1 cellular context compared by ENCODE assay signal in the genomic region with DNA sequence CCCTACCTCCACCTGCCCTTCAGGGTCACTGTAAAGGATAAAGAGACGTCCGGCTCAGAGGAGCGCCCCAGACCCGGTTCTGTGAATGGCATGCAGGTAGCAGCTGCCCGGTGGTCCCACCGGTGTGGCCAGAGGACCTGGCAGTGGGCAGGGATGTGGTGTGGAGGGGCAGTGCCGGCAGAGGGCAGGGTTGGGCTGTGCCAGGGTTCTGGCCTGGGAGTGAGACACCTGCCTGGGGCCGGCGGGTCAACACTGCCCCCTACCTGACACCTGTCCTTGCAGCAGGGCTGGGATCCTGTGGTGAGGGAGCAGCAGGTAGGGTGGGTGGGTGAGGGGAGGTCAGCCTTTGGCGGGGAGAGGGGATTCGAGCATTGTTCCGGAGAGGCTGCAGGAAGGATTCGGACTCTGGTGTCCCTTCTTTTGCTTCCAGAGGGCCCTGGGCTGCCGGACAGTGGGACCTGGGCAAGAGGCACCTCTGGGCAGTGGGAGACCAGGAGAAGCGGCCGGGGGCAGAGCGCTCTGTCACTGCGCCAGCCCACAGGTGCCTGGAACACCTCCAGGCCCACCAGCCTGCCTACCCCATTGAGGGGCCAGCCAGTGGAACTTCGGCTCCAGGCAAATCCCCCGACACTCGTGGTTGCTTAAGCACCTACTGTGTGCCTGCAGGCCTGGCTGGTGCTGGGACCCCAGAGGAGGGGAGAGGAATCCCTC.
A peak's percentile ranks its signal among the peaks of the same experiment; 100 is the strongest.
TF ChIP-seq lines count a peak whose summit lies in the region.

No MANE protein-coding gene starts in this region.

TF ChIP-seq in HepG2, 621 proteins besides CTCF, POLR2A, EP300 and RAD21 (continues in another document):
- TF ChIP-seq, protein P1, sequence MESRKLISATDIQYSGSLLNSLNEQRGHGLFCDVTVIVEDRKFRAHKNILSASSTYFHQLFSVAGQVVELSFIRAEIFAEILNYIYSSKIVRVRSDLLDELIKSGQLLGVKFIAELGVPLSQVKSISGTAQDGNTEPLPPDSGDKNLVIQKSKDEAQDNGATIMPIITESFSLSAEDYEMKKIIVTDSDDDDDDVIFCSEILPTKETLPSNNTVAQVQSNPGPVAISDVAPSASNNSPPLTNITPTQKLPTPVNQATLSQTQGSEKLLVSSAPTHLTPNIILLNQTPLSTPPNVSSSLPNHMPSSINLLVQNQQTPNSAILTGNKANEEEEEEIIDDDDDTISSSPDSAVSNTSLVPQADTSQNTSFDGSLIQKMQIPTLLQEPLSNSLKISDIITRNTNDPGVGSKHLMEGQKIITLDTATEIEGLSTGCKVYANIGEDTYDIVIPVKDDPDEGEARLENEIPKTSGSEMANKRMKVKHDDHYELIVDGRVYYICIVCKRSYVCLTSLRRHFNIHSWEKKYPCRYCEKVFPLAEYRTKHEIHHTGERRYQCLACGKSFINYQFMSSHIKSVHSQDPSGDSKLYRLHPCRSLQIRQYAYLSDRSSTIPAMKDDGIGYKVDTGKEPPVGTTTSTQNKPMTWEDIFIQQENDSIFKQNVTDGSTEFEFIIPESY (CRISPR knock-in tag; IDR thresholded peaks at IDR 0.05): peak; percentile 65; the same call in 1 of the 2 replicates
- TF ChIP-seq, protein P2, sequence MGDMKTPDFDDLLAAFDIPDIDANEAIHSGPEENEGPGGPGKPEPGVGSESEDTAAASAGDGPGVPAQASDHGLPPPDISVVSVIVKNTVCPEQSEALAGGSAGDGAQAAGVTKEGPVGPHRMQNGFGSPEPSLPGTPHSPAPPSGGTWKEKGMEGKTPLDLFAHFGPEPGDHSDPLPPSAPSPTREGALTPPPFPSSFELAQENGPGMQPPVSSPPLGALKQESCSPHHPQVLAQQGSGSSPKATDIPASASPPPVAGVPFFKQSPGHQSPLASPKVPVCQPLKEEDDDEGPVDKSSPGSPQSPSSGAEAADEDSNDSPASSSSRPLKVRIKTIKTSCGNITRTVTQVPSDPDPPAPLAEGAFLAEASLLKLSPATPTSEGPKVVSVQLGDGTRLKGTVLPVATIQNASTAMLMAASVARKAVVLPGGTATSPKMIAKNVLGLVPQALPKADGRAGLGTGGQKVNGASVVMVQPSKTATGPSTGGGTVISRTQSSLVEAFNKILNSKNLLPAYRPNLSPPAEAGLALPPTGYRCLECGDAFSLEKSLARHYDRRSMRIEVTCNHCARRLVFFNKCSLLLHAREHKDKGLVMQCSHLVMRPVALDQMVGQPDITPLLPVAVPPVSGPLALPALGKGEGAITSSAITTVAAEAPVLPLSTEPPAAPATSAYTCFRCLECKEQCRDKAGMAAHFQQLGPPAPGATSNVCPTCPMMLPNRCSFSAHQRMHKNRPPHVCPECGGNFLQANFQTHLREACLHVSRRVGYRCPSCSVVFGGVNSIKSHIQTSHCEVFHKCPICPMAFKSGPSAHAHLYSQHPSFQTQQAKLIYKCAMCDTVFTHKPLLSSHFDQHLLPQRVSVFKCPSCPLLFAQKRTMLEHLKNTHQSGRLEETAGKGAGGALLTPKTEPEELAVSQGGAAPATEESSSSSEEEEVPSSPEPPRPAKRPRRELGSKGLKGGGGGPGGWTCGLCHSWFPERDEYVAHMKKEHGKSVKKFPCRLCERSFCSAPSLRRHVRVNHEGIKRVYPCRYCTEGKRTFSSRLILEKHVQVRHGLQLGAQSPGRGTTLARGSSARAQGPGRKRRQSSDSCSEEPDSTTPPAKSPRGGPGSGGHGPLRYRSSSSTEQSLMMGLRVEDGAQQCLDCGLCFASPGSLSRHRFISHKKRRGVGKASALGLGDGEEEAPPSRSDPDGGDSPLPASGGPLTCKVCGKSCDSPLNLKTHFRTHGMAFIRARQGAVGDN (CRISPR knock-in tag; IDR thresholded peaks at IDR 0.05): peak; percentile 46
- TF ChIP-seq CENPX (CRISPR knock-in tag; IDR thresholded peaks at IDR 0.05) (no peak), ZBTB7B (CRISPR knock-in tag; IDR thresholded peaks at IDR 0.05) (peak; percentile 84), POGZ (CRISPR knock-in tag; IDR thresholded peaks at IDR 0.05) (0 out of 2 replicates have a peak, but pooled peaks have one; percentile 23), RFX3 (CRISPR knock-in tag; IDR thresholded peaks at IDR 0.05) (no peak), CAMTA2 (CRISPR knock-in tag; IDR thresholded peaks at IDR 0.05; ENCODE audit: borderline replicate concordance) (no peak), ZNF614 (CRISPR knock-in tag; IDR thresholded peaks at IDR 0.05; ENCODE audit: borderline replicate concordance) (peak; percentile 77), FOXK1 (CRISPR knock-in tag; IDR thresholded peaks at IDR 0.05; ENCODE audit: borderline replicate concordance, low read depth) (0 out of 2 replicates have a peak, but pooled peaks have one; percentile 34), FOSL2 (CRISPR knock-in tag; IDR thresholded peaks at IDR 0.05) (peak; percentile 57), HDAC6 (IDR thresholded peaks at IDR 0.05; ENCODE audit: low read depth, low read length) (no peak), ZBTB38 (CRISPR knock-in tag; IDR thresholded peaks at IDR 0.05) (0 out of 2 replicates have a peak, but pooled peaks have one; percentile 62), RCOR2 (CRISPR knock-in tag; IDR thresholded peaks at IDR 0.05) (no peak), FOXO1 (CRISPR knock-in tag; IDR thresholded peaks at IDR 0.05) (0 out of 2 replicates have a peak, but pooled peaks have one; percentile 47), KMT2B (CRISPR knock-in tag; IDR thresholded peaks at IDR 0.05) (peak; percentile 46; the same call in 1 of the 2 replicates), SMAD3 (CRISPR knock-in tag; IDR thresholded peaks at IDR 0.05) (0 out of 2 replicates have a peak, but pooled peaks have one; percentile 28), ZNF235 (CRISPR knock-in tag; IDR thresholded peaks at IDR 0.05; ENCODE audit: borderline replicate concordance) (peak; percentile 33; the same call in 1 of the 2 replicates), ZNF501 (CRISPR knock-in tag; IDR thresholded peaks at IDR 0.05) (0 out of 2 replicates have a peak, but pooled peaks have one; percentile 29), GTF2F1 (IDR thresholded peaks at IDR 0.05; ENCODE audit: low read length) (peak; percentile 30; the same call in 1 of the 2 replicates), MYNN (CRISPR knock-in tag; IDR thresholded peaks at IDR 0.05; ENCODE audit: low read depth) (no peak), GATAD1 (CRISPR knock-in tag; IDR thresholded peaks at IDR 0.05) (peak; percentile 51), KLF13 (CRISPR knock-in tag; IDR thresholded peaks at IDR 0.05) (peak; percentile 21; the same call in 1 of the 2 replicates), AGO1 (IDR thresholded peaks at IDR 0.05; ENCODE audit: low read depth, low read length, poor library complexity, severe bottlenecking) (peak; percentile 51), HNRNPL (IDR thresholded peaks at IDR 0.05; ENCODE audit: low read depth, low read length) (peak; percentile 99), ZZZ3 (CRISPR knock-in tag; IDR thresholded peaks at IDR 0.05; ENCODE audit: borderline replicate concordance) (0 out of 2 replicates have a peak, but pooled peaks have one; percentile 26), GATAD2A (CRISPR knock-in tag; IDR thresholded peaks at IDR 0.05) (peak; percentile 48), KMT2A (CRISPR knock-in tag; IDR thresholded peaks at IDR 0.05) (0 out of 2 replicates have a peak, but pooled peaks have one; percentile 32), RELA (CRISPR knock-in tag; IDR thresholded peaks at IDR 0.05) (0 out of 2 replicates have a peak, but pooled peaks have one; percentile 60), SMC3 (IDR thresholded peaks at IDR 0.05; ENCODE audit: low read length) (peak; percentile 28; the same call in 1 of the 2 replicates), STAT5B (CRISPR knock-in tag; IDR thresholded peaks at IDR 0.05) (no peak), ZFY (CRISPR knock-in tag; IDR thresholded peaks at IDR 0.05) (peak; percentile 43; the same call in 1 of the 2 replicates), XRCC5 (optimal IDR thresholded peaks at IDR 0.05; ENCODE audit: low read length) (peak; percentile 85)
- TF ChIP-seq, protein P3, sequence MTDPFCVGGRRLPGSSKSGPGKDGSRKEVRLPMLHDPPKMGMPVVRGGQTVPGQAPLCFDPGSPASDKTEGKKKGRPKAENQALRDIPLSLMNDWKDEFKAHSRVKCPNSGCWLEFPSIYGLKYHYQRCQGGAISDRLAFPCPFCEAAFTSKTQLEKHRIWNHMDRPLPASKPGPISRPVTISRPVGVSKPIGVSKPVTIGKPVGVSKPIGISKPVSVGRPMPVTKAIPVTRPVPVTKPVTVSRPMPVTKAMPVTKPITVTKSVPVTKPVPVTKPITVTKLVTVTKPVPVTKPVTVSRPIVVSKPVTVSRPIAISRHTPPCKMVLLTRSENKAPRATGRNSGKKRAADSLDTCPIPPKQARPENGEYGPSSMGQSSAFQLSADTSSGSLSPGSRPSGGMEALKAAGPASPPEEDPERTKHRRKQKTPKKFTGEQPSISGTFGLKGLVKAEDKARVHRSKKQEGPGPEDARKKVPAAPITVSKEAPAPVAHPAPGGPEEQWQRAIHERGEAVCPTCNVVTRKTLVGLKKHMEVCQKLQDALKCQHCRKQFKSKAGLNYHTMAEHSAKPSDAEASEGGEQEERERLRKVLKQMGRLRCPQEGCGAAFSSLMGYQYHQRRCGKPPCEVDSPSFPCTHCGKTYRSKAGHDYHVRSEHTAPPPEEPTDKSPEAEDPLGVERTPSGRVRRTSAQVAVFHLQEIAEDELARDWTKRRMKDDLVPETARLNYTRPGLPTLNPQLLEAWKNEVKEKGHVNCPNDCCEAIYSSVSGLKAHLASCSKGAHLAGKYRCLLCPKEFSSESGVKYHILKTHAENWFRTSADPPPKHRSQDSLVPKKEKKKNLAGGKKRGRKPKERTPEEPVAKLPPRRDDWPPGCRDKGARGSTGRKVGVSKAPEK (CRISPR knock-in tag; IDR thresholded peaks at IDR 0.05; ENCODE audit: borderline replicate concordance): no peak
- TF ChIP-seq, protein P4, sequence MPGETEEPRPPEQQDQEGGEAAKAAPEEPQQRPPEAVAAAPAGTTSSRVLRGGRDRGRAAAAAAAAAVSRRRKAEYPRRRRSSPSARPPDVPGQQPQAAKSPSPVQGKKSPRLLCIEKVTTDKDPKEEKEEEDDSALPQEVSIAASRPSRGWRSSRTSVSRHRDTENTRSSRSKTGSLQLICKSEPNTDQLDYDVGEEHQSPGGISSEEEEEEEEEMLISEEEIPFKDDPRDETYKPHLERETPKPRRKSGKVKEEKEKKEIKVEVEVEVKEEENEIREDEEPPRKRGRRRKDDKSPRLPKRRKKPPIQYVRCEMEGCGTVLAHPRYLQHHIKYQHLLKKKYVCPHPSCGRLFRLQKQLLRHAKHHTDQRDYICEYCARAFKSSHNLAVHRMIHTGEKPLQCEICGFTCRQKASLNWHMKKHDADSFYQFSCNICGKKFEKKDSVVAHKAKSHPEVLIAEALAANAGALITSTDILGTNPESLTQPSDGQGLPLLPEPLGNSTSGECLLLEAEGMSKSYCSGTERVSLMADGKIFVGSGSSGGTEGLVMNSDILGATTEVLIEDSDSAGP (CRISPR knock-in tag; IDR thresholded peaks at IDR 0.05; ENCODE audit: borderline replicate concordance): 0 out of 2 replicates have a peak, but pooled peaks have one; percentile 2
- TF ChIP-seq, protein P5, sequence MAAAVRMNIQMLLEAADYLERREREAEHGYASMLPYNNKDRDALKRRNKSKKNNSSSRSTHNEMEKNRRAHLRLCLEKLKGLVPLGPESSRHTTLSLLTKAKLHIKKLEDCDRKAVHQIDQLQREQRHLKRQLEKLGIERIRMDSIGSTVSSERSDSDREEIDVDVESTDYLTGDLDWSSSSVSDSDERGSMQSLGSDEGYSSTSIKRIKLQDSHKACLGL (CRISPR knock-in tag; IDR thresholded peaks at IDR 0.05): 0 out of 2 replicates have a peak, but pooled peaks have one; percentile 19
- TF ChIP-seq, protein P6, sequence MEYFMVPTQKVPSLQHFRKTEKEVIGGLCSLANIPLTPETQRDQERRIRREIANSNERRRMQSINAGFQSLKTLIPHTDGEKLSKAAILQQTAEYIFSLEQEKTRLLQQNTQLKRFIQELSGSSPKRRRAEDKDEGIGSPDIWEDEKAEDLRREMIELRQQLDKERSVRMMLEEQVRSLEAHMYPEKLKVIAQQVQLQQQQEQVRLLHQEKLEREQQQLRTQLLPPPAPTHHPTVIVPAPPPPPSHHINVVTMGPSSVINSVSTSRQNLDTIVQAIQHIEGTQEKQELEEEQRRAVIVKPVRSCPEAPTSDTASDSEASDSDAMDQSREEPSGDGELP (IDR thresholded peaks at IDR 0.05; ENCODE audit: borderline replicate concordance, low read depth): peak; percentile 63; the same call in 1 of the 2 replicates
- TF ChIP-seq, protein P7, sequence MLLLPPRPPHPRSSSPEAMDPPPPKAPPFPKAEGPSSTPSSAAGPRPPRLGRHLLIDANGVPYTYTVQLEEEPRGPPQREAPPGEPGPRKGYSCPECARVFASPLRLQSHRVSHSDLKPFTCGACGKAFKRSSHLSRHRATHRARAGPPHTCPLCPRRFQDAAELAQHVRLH (CRISPR knock-in tag; IDR thresholded peaks at IDR 0.05; ENCODE audit: borderline replicate concordance, low read depth): peak; percentile 83; the same call in 1 of the 2 replicates
- TF ChIP-seq, protein P8, sequence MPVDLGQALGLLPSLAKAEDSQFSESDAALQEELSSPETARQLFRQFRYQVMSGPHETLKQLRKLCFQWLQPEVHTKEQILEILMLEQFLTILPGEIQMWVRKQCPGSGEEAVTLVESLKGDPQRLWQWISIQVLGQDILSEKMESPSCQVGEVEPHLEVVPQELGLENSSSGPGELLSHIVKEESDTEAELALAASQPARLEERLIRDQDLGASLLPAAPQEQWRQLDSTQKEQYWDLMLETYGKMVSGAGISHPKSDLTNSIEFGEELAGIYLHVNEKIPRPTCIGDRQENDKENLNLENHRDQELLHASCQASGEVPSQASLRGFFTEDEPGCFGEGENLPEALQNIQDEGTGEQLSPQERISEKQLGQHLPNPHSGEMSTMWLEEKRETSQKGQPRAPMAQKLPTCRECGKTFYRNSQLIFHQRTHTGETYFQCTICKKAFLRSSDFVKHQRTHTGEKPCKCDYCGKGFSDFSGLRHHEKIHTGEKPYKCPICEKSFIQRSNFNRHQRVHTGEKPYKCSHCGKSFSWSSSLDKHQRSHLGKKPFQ (CRISPR knock-in tag; IDR thresholded peaks at IDR 0.05; ENCODE audit: insufficient replicate concordance): peak; percentile 70
- TF ChIP-seq, protein P9, sequence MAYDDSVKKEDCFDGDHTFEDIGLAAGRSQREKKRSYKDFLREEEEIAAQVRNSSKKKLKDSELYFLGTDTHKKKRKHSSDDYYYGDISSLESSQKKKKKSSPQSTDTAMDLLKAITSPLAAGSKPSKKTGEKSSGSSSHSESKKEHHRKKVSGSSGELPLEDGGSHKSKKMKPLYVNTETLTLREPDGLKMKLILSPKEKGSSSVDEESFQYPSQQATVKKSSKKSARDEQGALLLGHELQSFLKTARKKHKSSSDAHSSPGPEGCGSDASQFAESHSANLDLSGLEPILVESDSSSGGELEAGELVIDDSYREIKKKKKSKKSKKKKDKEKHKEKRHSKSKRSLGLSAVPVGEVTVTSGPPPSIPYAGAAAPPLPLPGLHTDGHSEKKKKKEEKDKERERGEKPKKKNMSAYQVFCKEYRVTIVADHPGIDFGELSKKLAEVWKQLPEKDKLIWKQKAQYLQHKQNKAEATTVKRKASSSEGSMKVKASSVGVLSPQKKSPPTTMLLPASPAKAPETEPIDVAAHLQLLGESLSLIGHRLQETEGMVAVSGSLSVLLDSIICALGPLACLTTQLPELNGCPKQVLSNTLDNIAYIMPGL (CRISPR knock-in tag; IDR thresholded peaks at IDR 0.05; ENCODE audit: borderline replicate concordance in 1 of 2, low read depth in 1 of 2): peak; percentile 69 to 86; a peak in 3 of 4 replicates
